8 cellular contexts compared by ENCODE assay signal in the genomic region with DNA sequence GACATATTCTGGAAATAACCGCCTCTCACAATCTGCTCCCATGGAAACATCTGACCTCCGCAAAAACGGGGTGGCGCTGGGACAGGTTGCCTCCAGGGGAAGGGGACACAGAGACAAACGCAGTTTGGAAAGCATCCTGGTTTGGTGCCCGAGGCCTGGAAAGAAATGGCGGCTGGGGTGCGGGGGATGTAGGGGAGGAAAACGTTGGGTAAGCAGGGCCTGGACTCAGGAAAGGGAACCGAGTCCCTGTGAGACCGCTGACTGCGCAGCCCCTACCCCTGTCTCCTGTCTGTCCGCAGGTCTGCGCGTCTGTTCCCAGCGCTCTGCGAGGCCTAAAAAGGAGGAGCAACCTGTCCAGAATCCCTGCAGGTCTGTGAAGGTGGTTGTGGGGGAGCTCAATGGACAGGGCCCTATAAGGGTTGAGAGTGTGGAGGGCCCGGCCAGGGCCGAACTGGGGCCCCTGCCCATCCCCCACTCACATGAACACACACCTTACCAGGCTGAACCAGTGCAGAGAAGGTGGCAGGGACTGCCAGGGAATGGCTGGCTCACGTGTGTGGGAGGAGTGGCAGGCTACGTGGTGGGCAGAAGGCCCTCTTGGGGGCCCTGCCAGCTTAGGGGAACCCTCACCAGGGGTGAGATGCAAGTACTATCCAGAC. TPM values are rescaled to one million over a fixed set of nuclear protein-coding genes. Genes with fewer than 3 reads are reported as not detected.
DNase-seq lines count a peak whose midpoint lies in the region; ATAC-seq and TF ChIP-seq lines count a peak whose summit lies in the region.

No MANE protein-coding gene starts in this region.

- H2AFZ ChIP-seq in neuronal stem cell (ENCODE audit: low read length), result peak overlapping the region; percentile 22

- H3K14ac ChIP-seq in neuronal stem cell (ENCODE audit: low read length), result no peak overlapping the region

- no peak overlapping the region for H3K27ac Mint-ChIP-seq in Caco-2 (ENCODE audit: unreplicated experiment)

- BruUV-seq in Caco-2 (replicated peaks; lab: Mats Ljungman, UMichigan), result no TSS peak

- peak overlapping the region; percentile 54 for H3K4me2 ChIP-seq in neuronal stem cell (ENCODE audit: insufficient read depth, low read length, poor library complexity, severe bottlenecking)

- CTCF ChIA-PET in Caco-2 (lab: Charles Lee), result interaction anchor here (0.7 kb wide), 1 partner anchor 22 kb away, joined by 3 read pairs; no protein-coding TSS in a partner anchor

- peak overlapping the region; percentile 17 for H3K18ac ChIP-seq in neuronal stem cell (ENCODE audit: low read length)

- H3K4me3 ChIP-seq in Caco-2 (ENCODE audit: low read depth, low read length), result peak overlapping the region; percentile 55
- peak overlapping the region; percentile 48 for H3K4me3 ChIP-seq in RWPE2 (ENCODE audit: severe bottlenecking)
- H3K4me3 ChIP-seq in epithelial cell of proximal tubule (ENCODE audit: low read depth, low read length), result peak overlapping the region; percentile 72
- peak overlapping the region; percentile 22 to 96 for H3K4me3 ChIP-seq in neuronal stem cell (ENCODE audit: low read length in 2 of 2)

- H3K36me3 Mint-ChIP-seq in Caco-2 (ENCODE audit: insufficient read depth, unreplicated experiment), result no peaks in the 10 kb centered on the region

- no peak overlapping the region for H3K23ac ChIP-seq in neuronal stem cell (ENCODE audit: low read depth, low read length, poor library complexity)

- no CpG with 5 or more reads among the region's 21 CpGs for WGBS in neuronal stem cell (ENCODE audit: extremely low coverage in 2 of 2, insufficient read length in 2 of 2, insufficient replicate concordance in 1 of 2), 2 donors

- H3K9me3 Mint-ChIP-seq in Caco-2 (ENCODE audit: unreplicated experiment), result no peaks in the 10 kb centered on the region

- no peaks in the 10 kb centered on the region for H3K79me1 ChIP-seq in neuronal stem cell (ENCODE audit: low read depth, low read length)

- intact Hi-C loops in Caco-2 (cut with micrococcal nuclease; ENCODE audit: unreplicated experiment), result no loop called here

- peak; percentile 6 for ATAC-seq in GM21619 (IDR thresholded peaks at IDR 0.05; ENCODE audit: unreplicated experiment)
- ATAC-seq in RWPE2 (ENCODE audit: low read depth), result peak; percentile 33
- ATAC-seq in HG03520 (IDR thresholded peaks at IDR 0.05; ENCODE audit: unreplicated experiment), result no peak

- no peak overlapping the region for H4K8ac ChIP-seq in neuronal stem cell (ENCODE audit: low read depth, low read length)

- H2BK5ac ChIP-seq in neuronal stem cell (ENCODE audit: low read length), result no peak overlapping the region

- H2AK5ac ChIP-seq in neuronal stem cell (ENCODE audit: low read depth, low read length), result no peak overlapping the region

- DNase-seq in Caco-2 (no peak), RWPE2 (ENCODE audit: low spot score) (no peak), epithelial cell of proximal tubule (ENCODE audit: low read depth) (no peak), neuronal stem cell (ENCODE audit: low spot score) (no peak), 8988T (no peak), dedifferentiated amniotic fluid mesenchymal stem cell (ENCODE audit: extremely low spot score) (no peak)

- POLR2A ChIA-PET in Caco-2 (lab: Charles Lee), result no interaction called here

- H3K36me3 ChIP-seq in Caco-2 (ENCODE audit: control insufficient read depth, insufficient read depth, low read length), result no peaks in the 10 kb centered on the region
- H3K36me3 ChIP-seq in RWPE2 (ENCODE audit: low read depth), result peaks cover 8% of the 10 kb centered on the region
- no peaks in the 10 kb centered on the region for H3K36me3 ChIP-seq in neuronal stem cell (replicated peaks in 1 of 2; ENCODE audit: control insufficient read depth in 2 of 2, insufficient read depth in 2 of 2, low read length in 2 of 2)

- no peak overlapping the region for H2BK120ac ChIP-seq in neuronal stem cell (ENCODE audit: low read depth, low read length)

- H3K27ac ChIP-seq in RWPE2 (ENCODE audit: poor library complexity, severe bottlenecking), result peak overlapping the region; percentile 55
- H3K27ac ChIP-seq in neuronal stem cell (replicated peaks; ENCODE audit: low read length), result no peak overlapping the region

- TF ChIP-seq CTCF in Caco-2 (IDR thresholded peaks at IDR 0.05; ENCODE audit: insufficient read depth in 1 of 2, low read depth in 1 of 2, low read length in 1 of 2, severe bottlenecking in 1 of 2, unreplicated experiment in 1 of 2) (no peak), RWPE2 (IDR thresholded peaks at IDR 0.05; ENCODE audit: poor library complexity, severe bottlenecking) (no peak), epithelial cell of proximal tubule (conservative IDR thresholded peaks at IDR 0.05; ENCODE audit: low read depth, low read length) (no peak)

- H3K27me3 Mint-ChIP-seq in Caco-2 (ENCODE audit: insufficient read depth, unreplicated experiment), result no peaks in the 10 kb centered on the region

- no peak overlapping the region for H3K9ac ChIP-seq in neuronal stem cell (ENCODE audit: low read depth, low read length, poor library complexity)

- H4K91ac ChIP-seq in neuronal stem cell (ENCODE audit: low read depth, low read length, poor library complexity), result no peak overlapping the region

- no peaks in the 10 kb centered on the region for H3K27me3 ChIP-seq in Caco-2 (replicated peaks; ENCODE audit: control insufficient read depth, insufficient read depth, low read length)
- H3K27me3 ChIP-seq in RWPE2 (ENCODE audit: insufficient read depth, poor library complexity, severe bottlenecking), result no peaks in the 10 kb centered on the region
- no peaks in the 10 kb centered on the region for H3K27me3 ChIP-seq in neuronal stem cell (ENCODE audit: control insufficient read depth in 3 of 3, insufficient read depth in 3 of 3, low read depth in 1 of 3, low read length in 3 of 3)

- no peaks in the 10 kb centered on the region for H3K9me3 ChIP-seq in Caco-2
- no peaks in the 10 kb centered on the region for H3K9me3 ChIP-seq in RWPE2 (ENCODE audit: severe bottlenecking)
- no peaks in the 10 kb centered on the region for H3K9me3 ChIP-seq in neuronal stem cell (replicated peaks in 1 of 2; ENCODE audit: control insufficient read depth in 2 of 2, insufficient read depth in 1 of 2, low read depth in 1 of 2, low read length in 2 of 2)

- no peak overlapping the region for H2BK12ac ChIP-seq in neuronal stem cell (ENCODE audit: low read length)

- peak overlapping the region; percentile 77 for H3K4me3 Mint-ChIP-seq in Caco-2 (ENCODE audit: unreplicated experiment)

- no peak overlapping the region for H3K4ac ChIP-seq in neuronal stem cell (ENCODE audit: low read length)

- no peaks in the 10 kb centered on the region for H3K4me1 ChIP-seq in Caco-2
- no peaks in the 10 kb centered on the region for H3K4me1 ChIP-seq in RWPE2 (ENCODE audit: insufficient read depth, poor library complexity, severe bottlenecking)
- H3K4me1 ChIP-seq in neuronal stem cell (ENCODE audit: control insufficient read depth in 2 of 2, insufficient read depth in 1 of 2, low read depth in 1 of 2, low read length in 2 of 2), result no peaks in the 10 kb centered on the region

- H3K4me1 Mint-ChIP-seq in Caco-2 (ENCODE audit: low read depth, unreplicated experiment), result no peaks in the 10 kb centered on the region

- no peak overlapping the region for H2BK15ac ChIP-seq in neuronal stem cell (ENCODE audit: low read length)

RNA-seq across cellular contexts. Expression of a gene that starts 0.7 kb away (rescaled TPM):
- total RNA-seq in Caco-2 (2022) (2.7 and 3.3 TPM in 2 replicates), epithelial cell of proximal tubule (10.1 and 28.7 TPM in 2 replicates)
- 26.0 TPM for polyA plus RNA-seq in neuronal stem cell (2013, experiment 1 of 2)
- polyA plus RNA-seq in neuronal stem cell (2013, experiment 2 of 2), result 25.9 TPM

RNA-seq across cellular contexts. Expression of a gene that starts 20.3 kb away (rescaled TPM):
- 11.6 and 11.8 TPM in 2 replicates for total RNA-seq in Caco-2 (2022)
- 17.5 and 19.6 TPM in 2 replicates for total RNA-seq in epithelial cell of proximal tubule
- polyA plus RNA-seq in neuronal stem cell (2013, experiment 1 of 2), result 12.9 TPM
- polyA plus RNA-seq in neuronal stem cell (2013, experiment 2 of 2), result 13.6 TPM

RNA-seq across cellular contexts. Expression of a gene that starts 23.1 kb away (rescaled TPM):
- total RNA-seq in Caco-2 (2022) (39.0 and 42.3 TPM in 2 replicates), epithelial cell of proximal tubule (36.5 and 39.4 TPM in 2 replicates)
- polyA plus RNA-seq in neuronal stem cell (2013, experiment 1 of 2), result 81.0 TPM
- polyA plus RNA-seq in neuronal stem cell (2013, experiment 2 of 2), result 83.3 TPM
